13 cellular contexts compared by ENCODE assay signal in genomic region chr9:17018001-17018491, GRCh38.
A peak's percentile ranks its signal among the peaks of the same experiment; 100 is the strongest.
DNase-seq lines count a peak whose midpoint lies in the region; ATAC-seq lines count a peak whose summit lies in the region.
"Had no signal": no experiment of that assay in that cellular context is flagged by ENCODE, and none has a peak within 500 bp of the region (broad histone marks: within the 10 kb centered on the region; RNA-seq: fewer than 3 reads in every experiment).

No MANE protein-coding gene starts in this region.

- H3K4me3 ChIP-seq in adipocyte (ENCODE audit: low read length), result peak overlapping the region; percentile 12
- no peak overlapping the region for H3K4me3 ChIP-seq in skeletal muscle cell (ENCODE audit: low read depth, low read length)

- DNase-seq in C1 segment of cervical spinal cord (lab: John Stamatoyannopoulos, UW) (peak in 10 of 14 donors; percentile 7 to 79 (median 50)), adipocyte (ENCODE audit: low read depth) (peak; percentile 83), Right ventricle myocardium superior (peak; percentile 44), skeletal muscle cell (ENCODE audit: low read depth) (peak; percentile 97), epidermal melanocyte (ENCODE audit: insufficient read length, low spot score) (no peak), CD1c-positive myeloid dendritic cell (ENCODE audit: extremely low spot score) (no peak)
- DNase-seq: activated CD4-positive, alpha-beta T cell treated with anti-CD3 and anti-CD28 coated beads for 36 hours; activated naive CD4-positive, alpha-beta T cell; CD4-positive, alpha-beta memory T cell; effector memory CD4-positive, alpha-beta T cell; SHP77 had no signal

- H3K27me3 ChIP-seq in adipocyte (replicated peaks; ENCODE audit: control insufficient read depth, insufficient read depth, low read length), result no peaks in the 10 kb centered on the region

- no peaks in the 10 kb centered on the region for H3K9me3 ChIP-seq in adipocyte (ENCODE audit: control insufficient read depth, low read length)

- ATAC-seq in Right ventricle myocardium superior (ENCODE audit: poor library complexity) (peak; percentile 77), GM21529 (IDR thresholded peaks at IDR 0.05; ENCODE audit: unreplicated experiment) (no peak), HG03354 (IDR thresholded peaks at IDR 0.05; ENCODE audit: poor library complexity, severe bottlenecking, unreplicated experiment) (no peak)
- ATAC-seq: activated CD4-positive, alpha-beta T cell treated with anti-CD3 and anti-CD28 coated beads for 36 hours had no signal

- peaks cover 24% of the 10 kb centered on the region for H3K4me1 ChIP-seq in adipocyte (ENCODE audit: control insufficient read depth, insufficient read depth, low read length)

- intact Hi-C loops in Right ventricle myocardium superior (cut with DNase I), result no loop called here

- no peaks in the 10 kb centered on the region for H3K36me3 ChIP-seq in adipocyte (ENCODE audit: control insufficient read depth, insufficient read depth, low read length, severe bottlenecking)

- H3K9ac ChIP-seq in adipocyte (ENCODE audit: low read length), result peak overlapping the region; percentile 68

Comparison
In these comparisons a context has a peak if more than half of its experiments do, and no peak if none do; other contexts are left out.
1. DNase-seq: peak in C1 segment of cervical spinal cord (10 of 14), adipocyte (single experiment), Right ventricle myocardium superior (single experiment) and skeletal muscle cell (single experiment); none in epidermal melanocyte (single experiment) and CD1c-positive myeloid dendritic cell (single experiment).